ENCODE assay signal across 1 cellular context in the genomic region with DNA sequence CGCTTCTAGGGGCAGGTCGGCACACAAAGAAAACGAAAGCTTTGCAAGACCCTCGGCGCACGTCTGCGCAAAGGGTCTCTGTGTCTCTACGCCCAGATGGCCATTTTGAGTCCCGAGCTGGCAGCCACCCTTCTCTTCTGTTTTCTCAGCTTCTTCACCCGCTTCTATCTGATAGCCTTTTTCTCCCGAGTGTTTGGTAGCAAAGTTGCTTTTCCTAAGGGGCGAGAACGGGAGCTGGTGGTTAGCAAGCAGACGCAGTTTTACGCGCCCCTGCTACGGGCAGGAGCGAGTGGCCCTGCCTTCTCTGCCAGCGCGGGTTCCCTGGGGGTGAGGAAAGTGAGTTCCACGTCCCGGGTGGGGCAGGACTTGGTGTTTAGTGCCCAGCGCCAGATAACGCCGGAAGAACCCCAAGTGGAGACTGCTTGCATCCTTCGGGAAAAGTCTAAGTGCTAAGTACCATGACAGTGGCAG.
TF ChIP-seq lines count a peak whose summit lies in the region.

No MANE protein-coding gene starts in this region.

TF ChIP-seq in HepG2, 621 proteins besides CTCF, POLR2A, EP300 and RAD21 (continues in another document):
- TF ChIP-seq, protein P1, sequence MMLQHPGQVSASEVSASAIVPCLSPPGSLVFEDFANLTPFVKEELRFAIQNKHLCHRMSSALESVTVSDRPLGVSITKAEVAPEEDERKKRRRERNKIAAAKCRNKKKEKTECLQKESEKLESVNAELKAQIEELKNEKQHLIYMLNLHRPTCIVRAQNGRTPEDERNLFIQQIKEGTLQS (CRISPR knock-in tag; IDR thresholded peaks at IDR 0.05) = no peak
- TF ChIP-seq SSRP1 (CRISPR knock-in tag; IDR thresholded peaks at IDR 0.05) (no peak), NRL (CRISPR knock-in tag; IDR thresholded peaks at IDR 0.05; ENCODE audit: borderline replicate concordance) (0 out of 2 replicates have a peak, but pooled peaks have one; percentile 36), KLF6 (CRISPR knock-in tag; IDR thresholded peaks at IDR 0.05) (no peak), MAFG (CRISPR knock-in tag; IDR thresholded peaks at IDR 0.05) (no peak), NKX3-1 (CRISPR knock-in tag; IDR thresholded peaks at IDR 0.05) (no peak), PLRG1 (conservative IDR thresholded peaks at IDR 0.05) (no peak), BORCS8-MEF2B (CRISPR knock-in tag; IDR thresholded peaks at IDR 0.05) (peak; percentile 53; the same call in 1 of the 2 replicates), TRIM24 (CRISPR knock-in tag; IDR thresholded peaks at IDR 0.05) (no peak), KMT2A (CRISPR knock-in tag; IDR thresholded peaks at IDR 0.05) (0 out of 2 replicates have a peak, but pooled peaks have one; percentile 46), ZNF232 (CRISPR knock-in tag; IDR thresholded peaks at IDR 0.05; ENCODE audit: borderline replicate concordance) (no peak), SNAPC2 (CRISPR knock-in tag; IDR thresholded peaks at IDR 0.05) (no peak), ZNF552 (CRISPR knock-in tag; IDR thresholded peaks at IDR 0.05; ENCODE audit: borderline replicate concordance) (no peak), PHF21A (CRISPR knock-in tag; IDR thresholded peaks at IDR 0.05) (no peak), MZF1 (CRISPR knock-in tag; IDR thresholded peaks at IDR 0.05; ENCODE audit: borderline replicate concordance) (no peak), U2AF2 (IDR thresholded peaks at IDR 0.05; ENCODE audit: low read depth, low read length) (no peak), EZH2 (conservative IDR thresholded peaks at IDR 0.05; ENCODE audit: low read depth, low read length) (no peak), SIX4 (CRISPR knock-in tag; IDR thresholded peaks at IDR 0.05) (no peak), TEAD3 (CRISPR knock-in tag; optimal IDR thresholded peaks at IDR 0.05; ENCODE audit: borderline replicate concordance) (no peak), ISL2 (CRISPR knock-in tag; IDR thresholded peaks at IDR 0.05) (no peak), ZNF367 (CRISPR knock-in tag; IDR thresholded peaks at IDR 0.05; ENCODE audit: borderline replicate concordance) (no peak), SMAD9 (CRISPR knock-in tag; IDR thresholded peaks at IDR 0.05) (no peak), ZMYM3 (CRISPR knock-in tag; IDR thresholded peaks at IDR 0.05) (no peak), PTBP1 (IDR thresholded peaks at IDR 0.05; ENCODE audit: low read depth, low read length, poor library complexity, severe bottlenecking) (no peak), ZBTB42 (CRISPR knock-in tag; IDR thresholded peaks at IDR 0.05) (no peak), ZNF619 (CRISPR knock-in tag; IDR thresholded peaks at IDR 0.05) (no peak), ZNF672 (CRISPR knock-in tag; IDR thresholded peaks at IDR 0.05) (no peak), KLF12 (CRISPR knock-in tag; IDR thresholded peaks at IDR 0.05; ENCODE audit: borderline replicate concordance) (no peak), ZNF562 (CRISPR knock-in tag; IDR thresholded peaks at IDR 0.05; ENCODE audit: borderline replicate concordance) (no peak), ZNF670 (CRISPR knock-in tag; IDR thresholded peaks at IDR 0.05; ENCODE audit: borderline replicate concordance) (no peak), YEATS2 (CRISPR knock-in tag; IDR thresholded peaks at IDR 0.05; ENCODE audit: borderline replicate concordance) (no peak), MLLT10 (CRISPR knock-in tag; IDR thresholded peaks at IDR 0.05) (no peak), ZSCAN9 (CRISPR knock-in tag; IDR thresholded peaks at IDR 0.05; ENCODE audit: borderline replicate concordance) (no peak), NFKBIZ (CRISPR knock-in tag; IDR thresholded peaks at IDR 0.05) (no peak), KDM2A (CRISPR knock-in tag; IDR thresholded peaks at IDR 0.05; ENCODE audit: borderline replicate concordance, low read depth) (peak; percentile 40; the same call in 1 of the 2 replicates), HOXA3 (CRISPR knock-in tag; IDR thresholded peaks at IDR 0.05) (peak; percentile 35; the same call in 1 of the 2 replicates), ZNF33B (CRISPR knock-in tag; IDR thresholded peaks at IDR 0.05) (no peak), ZNF709 (CRISPR knock-in tag; IDR thresholded peaks at IDR 0.05) (no peak), ZNF543 (CRISPR knock-in tag; IDR thresholded peaks at IDR 0.05) (no peak), GTF3A (CRISPR knock-in tag; conservative IDR thresholded peaks at IDR 0.05) (no peak), PRPF4 (IDR thresholded peaks at IDR 0.05; ENCODE audit: low read depth, low read length, poor library complexity, severe bottlenecking) (no peak), MIER2 (CRISPR knock-in tag; IDR thresholded peaks at IDR 0.05) (no peak), ZNF335 (CRISPR knock-in tag; IDR thresholded peaks at IDR 0.05) (no peak)
- TF ChIP-seq, protein P2, sequence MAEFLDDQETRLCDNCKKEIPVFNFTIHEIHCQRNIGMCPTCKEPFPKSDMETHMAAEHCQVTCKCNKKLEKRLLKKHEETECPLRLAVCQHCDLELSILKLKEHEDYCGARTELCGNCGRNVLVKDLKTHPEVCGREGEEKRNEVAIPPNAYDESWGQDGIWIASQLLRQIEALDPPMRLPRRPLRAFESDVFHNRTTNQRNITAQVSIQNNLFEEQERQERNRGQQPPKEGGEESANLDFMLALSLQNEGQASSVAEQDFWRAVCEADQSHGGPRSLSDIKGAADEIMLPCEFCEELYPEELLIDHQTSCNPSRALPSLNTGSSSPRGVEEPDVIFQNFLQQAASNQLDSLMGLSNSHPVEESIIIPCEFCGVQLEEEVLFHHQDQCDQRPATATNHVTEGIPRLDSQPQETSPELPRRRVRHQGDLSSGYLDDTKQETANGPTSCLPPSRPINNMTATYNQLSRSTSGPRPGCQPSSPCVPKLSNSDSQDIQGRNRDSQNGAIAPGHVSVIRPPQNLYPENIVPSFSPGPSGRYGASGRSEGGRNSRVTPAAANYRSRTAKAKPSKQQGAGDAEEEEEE (CRISPR knock-in tag; IDR thresholded peaks at IDR 0.05; ENCODE audit: borderline replicate concordance) = no peak
- TF ChIP-seq, protein P3, sequence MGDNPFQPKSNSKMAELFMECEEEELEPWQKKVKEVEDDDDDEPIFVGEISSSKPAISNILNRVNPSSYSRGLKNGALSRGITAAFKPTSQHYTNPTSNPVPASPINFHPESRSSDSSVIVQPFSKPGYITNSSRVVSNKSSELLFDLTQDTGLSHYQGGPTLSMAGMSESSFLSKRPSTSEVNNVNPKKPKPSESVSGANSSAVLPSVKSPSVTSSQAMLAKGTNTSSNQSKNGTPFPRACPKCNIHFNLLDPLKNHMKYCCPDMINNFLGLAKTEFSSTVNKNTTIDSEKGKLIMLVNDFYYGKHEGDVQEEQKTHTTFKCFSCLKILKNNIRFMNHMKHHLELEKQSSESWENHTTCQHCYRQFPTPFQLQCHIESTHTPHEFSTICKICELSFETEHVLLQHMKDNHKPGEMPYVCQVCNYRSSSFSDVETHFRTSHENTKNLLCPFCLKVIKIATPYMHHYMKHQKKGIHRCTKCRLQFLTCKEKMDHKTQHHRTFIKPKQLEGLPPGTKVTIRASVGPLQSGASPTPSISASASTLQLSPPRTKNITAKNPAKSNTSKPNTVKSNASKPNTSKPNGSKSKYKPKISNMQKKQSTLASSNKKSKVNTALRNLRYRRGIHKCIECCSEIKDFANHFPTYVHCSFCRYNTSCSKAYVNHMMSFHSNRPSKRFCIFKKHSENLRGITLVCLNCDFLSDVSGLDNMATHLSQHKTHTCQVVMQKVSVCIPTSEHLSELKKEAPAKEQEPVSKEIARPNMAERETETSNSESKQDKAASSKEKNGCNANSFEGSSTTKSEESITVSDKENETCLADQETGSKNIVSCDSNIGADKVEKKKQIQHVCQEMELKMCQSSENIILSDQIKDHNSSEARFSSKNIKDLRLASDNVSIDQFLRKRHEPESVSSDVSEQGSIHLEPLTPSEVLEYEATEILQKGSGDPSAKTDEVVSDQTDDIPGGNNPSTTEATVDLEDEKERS (CRISPR knock-in tag; IDR thresholded peaks at IDR 0.05) = no peak
- TF ChIP-seq, protein P4, sequence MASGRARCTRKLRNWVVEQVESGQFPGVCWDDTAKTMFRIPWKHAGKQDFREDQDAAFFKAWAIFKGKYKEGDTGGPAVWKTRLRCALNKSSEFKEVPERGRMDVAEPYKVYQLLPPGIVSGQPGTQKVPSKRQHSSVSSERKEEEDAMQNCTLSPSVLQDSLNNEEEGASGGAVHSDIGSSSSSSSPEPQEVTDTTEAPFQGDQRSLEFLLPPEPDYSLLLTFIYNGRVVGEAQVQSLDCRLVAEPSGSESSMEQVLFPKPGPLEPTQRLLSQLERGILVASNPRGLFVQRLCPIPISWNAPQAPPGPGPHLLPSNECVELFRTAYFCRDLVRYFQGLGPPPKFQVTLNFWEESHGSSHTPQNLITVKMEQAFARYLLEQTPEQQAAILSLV (CRISPR knock-in tag; IDR thresholded peaks at IDR 0.05; ENCODE audit: borderline replicate concordance) = no peak
- TF ChIP-seq, protein P5, sequence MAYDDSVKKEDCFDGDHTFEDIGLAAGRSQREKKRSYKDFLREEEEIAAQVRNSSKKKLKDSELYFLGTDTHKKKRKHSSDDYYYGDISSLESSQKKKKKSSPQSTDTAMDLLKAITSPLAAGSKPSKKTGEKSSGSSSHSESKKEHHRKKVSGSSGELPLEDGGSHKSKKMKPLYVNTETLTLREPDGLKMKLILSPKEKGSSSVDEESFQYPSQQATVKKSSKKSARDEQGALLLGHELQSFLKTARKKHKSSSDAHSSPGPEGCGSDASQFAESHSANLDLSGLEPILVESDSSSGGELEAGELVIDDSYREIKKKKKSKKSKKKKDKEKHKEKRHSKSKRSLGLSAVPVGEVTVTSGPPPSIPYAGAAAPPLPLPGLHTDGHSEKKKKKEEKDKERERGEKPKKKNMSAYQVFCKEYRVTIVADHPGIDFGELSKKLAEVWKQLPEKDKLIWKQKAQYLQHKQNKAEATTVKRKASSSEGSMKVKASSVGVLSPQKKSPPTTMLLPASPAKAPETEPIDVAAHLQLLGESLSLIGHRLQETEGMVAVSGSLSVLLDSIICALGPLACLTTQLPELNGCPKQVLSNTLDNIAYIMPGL (CRISPR knock-in tag; IDR thresholded peaks at IDR 0.05; ENCODE audit: borderline replicate concordance in 1 of 2, low read depth in 1 of 2) = peak in 1 of 2 experiments; percentile 60; a peak in 1 of 4 replicates
- TF ChIP-seq, protein P6, sequence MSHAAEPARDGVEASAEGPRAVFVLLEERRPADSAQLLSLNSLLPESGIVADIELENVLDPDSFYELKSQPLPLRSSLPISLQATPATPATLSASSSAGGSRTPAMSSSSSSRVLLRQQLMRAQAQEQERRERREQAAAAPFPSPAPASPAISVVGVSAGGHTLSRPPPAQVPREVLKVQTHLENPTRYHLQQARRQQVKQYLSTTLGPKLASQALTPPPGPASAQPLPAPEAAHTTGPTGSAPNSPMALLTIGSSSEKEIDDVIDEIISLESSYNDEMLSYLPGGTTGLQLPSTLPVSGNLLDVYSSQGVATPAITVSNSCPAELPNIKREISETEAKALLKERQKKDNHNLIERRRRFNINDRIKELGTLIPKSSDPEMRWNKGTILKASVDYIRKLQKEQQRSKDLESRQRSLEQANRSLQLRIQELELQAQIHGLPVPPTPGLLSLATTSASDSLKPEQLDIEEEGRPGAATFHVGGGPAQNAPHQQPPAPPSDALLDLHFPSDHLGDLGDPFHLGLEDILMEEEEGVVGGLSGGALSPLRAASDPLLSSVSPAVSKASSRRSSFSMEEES (CRISPR knock-in tag; IDR thresholded peaks at IDR 0.05) = 0 out of 2 replicates have a peak, but pooled peaks have one; percentile 26
- TF ChIP-seq, protein P7, sequence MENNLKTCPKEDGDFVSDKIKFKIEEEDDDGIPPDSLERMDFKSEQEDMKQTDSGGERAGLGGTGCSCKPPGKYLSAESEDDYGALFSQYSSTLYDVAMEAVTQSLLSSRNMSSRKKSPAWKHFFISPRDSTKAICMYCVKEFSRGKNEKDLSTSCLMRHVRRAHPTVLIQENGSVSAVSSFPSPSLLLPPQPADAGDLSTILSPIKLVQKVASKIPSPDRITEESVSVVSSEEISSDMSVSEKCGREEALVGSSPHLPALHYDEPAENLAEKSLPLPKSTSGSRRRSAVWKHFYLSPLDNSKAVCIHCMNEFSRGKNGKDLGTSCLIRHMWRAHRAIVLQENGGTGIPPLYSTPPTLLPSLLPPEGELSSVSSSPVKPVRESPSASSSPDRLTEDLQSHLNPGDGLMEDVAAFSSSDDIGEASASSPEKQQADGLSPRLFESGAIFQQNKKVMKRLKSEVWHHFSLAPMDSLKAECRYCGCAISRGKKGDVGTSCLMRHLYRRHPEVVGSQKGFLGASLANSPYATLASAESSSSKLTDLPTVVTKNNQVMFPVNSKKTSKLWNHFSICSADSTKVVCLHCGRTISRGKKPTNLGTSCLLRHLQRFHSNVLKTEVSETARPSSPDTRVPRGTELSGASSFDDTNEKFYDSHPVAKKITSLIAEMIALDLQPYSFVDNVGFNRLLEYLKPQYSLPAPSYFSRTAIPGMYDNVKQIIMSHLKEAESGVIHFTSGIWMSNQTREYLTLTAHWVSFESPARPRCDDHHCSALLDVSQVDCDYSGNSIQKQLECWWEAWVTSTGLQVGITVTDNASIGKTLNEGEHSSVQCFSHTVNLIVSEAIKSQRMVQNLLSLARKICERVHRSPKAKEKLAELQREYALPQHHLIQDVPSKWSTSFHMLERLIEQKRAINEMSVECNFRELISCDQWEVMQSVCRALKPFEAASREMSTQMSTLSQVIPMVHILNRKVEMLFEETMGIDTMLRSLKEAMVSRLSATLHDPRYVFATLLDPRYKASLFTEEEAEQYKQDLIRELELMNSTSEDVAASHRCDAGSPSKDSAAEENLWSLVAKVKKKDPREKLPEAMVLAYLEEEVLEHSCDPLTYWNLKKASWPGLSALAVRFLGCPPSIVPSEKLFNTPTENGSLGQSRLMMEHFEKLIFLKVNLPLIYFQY (CRISPR knock-in tag; IDR thresholded peaks at IDR 0.05; ENCODE audit: borderline replicate concordance) = no peak
- TF ChIP-seq, protein P8, sequence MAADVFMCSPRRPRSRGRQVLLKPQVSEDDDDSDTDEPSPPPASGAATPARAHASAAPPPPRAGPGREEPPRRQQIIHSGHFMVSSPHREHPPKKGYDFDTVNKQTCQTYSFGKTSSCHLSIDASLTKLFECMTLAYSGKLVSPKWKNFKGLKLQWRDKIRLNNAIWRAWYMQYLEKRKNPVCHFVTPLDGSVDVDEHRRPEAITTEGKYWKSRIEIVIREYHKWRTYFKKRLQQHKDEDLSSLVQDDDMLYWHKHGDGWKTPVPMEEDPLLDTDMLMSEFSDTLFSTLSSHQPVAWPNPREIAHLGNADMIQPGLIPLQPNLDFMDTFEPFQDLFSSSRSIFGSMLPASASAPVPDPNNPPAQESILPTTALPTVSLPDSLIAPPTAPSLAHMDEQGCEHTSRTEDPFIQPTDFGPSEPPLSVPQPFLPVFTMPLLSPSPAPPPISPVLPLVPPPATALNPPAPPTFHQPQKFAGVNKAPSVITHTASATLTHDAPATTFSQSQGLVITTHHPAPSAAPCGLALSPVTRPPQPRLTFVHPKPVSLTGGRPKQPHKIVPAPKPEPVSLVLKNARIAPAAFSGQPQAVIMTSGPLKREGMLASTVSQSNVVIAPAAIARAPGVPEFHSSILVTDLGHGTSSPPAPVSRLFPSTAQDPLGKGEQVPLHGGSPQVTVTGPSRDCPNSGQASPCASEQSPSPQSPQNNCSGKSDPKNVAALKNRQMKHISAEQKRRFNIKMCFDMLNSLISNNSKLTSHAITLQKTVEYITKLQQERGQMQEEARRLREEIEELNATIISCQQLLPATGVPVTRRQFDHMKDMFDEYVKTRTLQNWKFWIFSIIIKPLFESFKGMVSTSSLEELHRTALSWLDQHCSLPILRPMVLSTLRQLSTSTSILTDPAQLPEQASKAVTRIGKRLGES (CRISPR knock-in tag; IDR thresholded peaks at IDR 0.05; ENCODE audit: borderline replicate concordance) = no peak
